ENCODE assay signal across 20 cellular contexts in the genomic region with DNA sequence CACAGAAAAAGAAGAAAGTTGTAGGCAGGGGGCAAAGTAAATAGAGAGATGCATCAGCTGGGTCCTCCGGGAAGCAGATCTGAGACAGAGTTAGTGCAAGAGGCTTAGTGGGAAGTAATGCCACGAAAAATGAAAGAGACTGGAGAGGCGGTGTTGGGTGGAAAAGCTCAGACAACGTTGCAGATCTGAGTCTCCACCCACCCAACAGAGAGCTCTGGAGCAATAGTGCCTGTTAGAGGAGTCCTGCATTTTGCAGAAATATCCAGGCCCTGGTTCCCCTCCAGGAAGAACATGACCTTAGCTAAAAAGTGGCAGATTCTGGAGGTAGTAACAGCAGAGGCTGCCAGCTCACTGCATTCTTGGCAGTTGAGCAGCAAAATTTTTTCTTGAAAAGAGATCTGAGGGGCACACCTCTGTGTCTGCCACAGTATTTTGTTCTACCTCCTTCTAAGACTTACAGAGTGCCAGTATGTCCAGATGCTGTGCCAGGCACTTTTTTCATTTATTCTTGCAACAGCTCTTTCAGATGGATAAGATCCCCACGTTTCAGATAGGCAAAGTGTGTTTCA. TPM values are rescaled to one million over a fixed set of nuclear protein-coding genes. Genes with fewer than 3 reads are reported as not detected.
A peak's percentile ranks its signal among the peaks of the same experiment; 100 is the strongest.
DNase-seq lines count a peak whose midpoint lies in the region; ATAC-seq and TF ChIP-seq lines count a peak whose summit lies in the region.
"Had no signal": no experiment of that assay in that cellular context is flagged by ENCODE, and none has a peak within 500 bp of the region (broad histone marks: within the 10 kb centered on the region; RNA-seq: fewer than 3 reads in every experiment).

No MANE protein-coding gene starts in this region.

- ATAC-seq in activated naive CD8-positive, alpha-beta T cell treated with anti-CD3 and anti-CD28 coated beads, Interleukin-2, amount 50 U/mL, for 24 hours, result no peak
- ATAC-seq in lower lobe of right lung (peak; percentile 8 to 28), aorta (ENCODE audit: low FRiP score) (peak; percentile 52)
- ATAC-seq: natural killer cell, Right ventricle myocardium inferior had no signal

- H3K27ac ChIP-seq in lower lobe of right lung, result no peak overlapping the region
- H3K27ac ChIP-seq in aorta (ENCODE audit: low read depth in 1 of 2, low read length in 2 of 2), result peak overlapping the region in 1 of 2 donors; percentile 71
- H3K27ac ChIP-seq: left ventricle myocardium inferior had no signal

- no peaks in the 10 kb centered on the region for H3K27me3 Mint-ChIP-seq in activated naive CD8-positive, alpha-beta T cell treated with anti-CD3 and anti-CD28 coated beads for 36 hours
- no peaks in the 10 kb centered on the region for H3K27me3 Mint-ChIP-seq in activated naive CD8-positive, alpha-beta T cell treated with anti-CD3 and anti-CD28 coated beads, Interleukin-2, amount 50 U/mL, for 24 hours
- H3K27me3 Mint-ChIP-seq in endothelial cell (ENCODE audit: unreplicated experiment), result no peaks in the 10 kb centered on the region
- H3K27me3 Mint-ChIP-seq: stimulated activated naive CD8-positive, alpha-beta T cell treated with anti-CD3 and anti-CD28 coated beads, Interleukin-15, Interleukin-2, amounts not matched to agents 100 ng/mL and 50 ng/mL, for 24 hours had no signal

- no peak for TF ChIP-seq CTCF in lower lobe of right lung (IDR thresholded peaks at IDR 0.05)
- TF ChIP-seq CTCF in endothelial cell (IDR thresholded peaks at IDR 0.05; ENCODE audit: unreplicated experiment), result no peak

- peaks cover 37% of the 10 kb centered on the region for H3K4me1 Mint-ChIP-seq in activated naive CD8-positive, alpha-beta T cell treated with anti-CD3 and anti-CD28 coated beads for 36 hours
- peaks cover 36% of the 10 kb centered on the region for H3K4me1 Mint-ChIP-seq in activated naive CD8-positive, alpha-beta T cell treated with anti-CD3 and anti-CD28 coated beads, Interleukin-2, amount 50 U/mL, for 24 hours
- H3K4me1 Mint-ChIP-seq in endothelial cell (ENCODE audit: unreplicated experiment), result peaks cover 3% of the 10 kb centered on the region

- 7 to 8% methylated on average over 5 of the region's 5 CpGs for WGBS in aorta, 2 donors

- DNase-seq in activated naive CD8-positive, alpha-beta T cell treated with anti-CD3 and anti-CD28 coated beads for 36 hours, result no peak
- no peak for DNase-seq in activated naive CD8-positive, alpha-beta T cell treated with anti-CD3 and anti-CD28 coated beads, Interleukin-2, amount 50 U/mL, for 24 hours
- DNase-seq in astrocyte of the hippocampus (ENCODE audit: low read depth, low spot score) (peak; percentile 55), lower lobe of right lung (no peak), aorta (no peak), amniotic stem cell (lab: John Stamatoyannopoulos, UW) (no peak), NOMO-1 treated with DMSO at 0.1 percent for 48 hours (lab: John Stamatoyannopoulos, UW; ENCODE audit: unreplicated experiment) (no peak), endothelial cell (ENCODE audit: low spot score) (no peak)
- DNase-seq: activated CD4-positive, alpha-beta T cell treated with anti-CD3 and anti-CD28 coated beads, Interleukin-2, amount 50 U/mL, for 48 hours; activated gamma-delta T cell treated with Interleukin-2 at 50 U/mL for 16 hours; central memory CD4-positive, alpha-beta T cell; H7; hippocampal formation; left ventricle myocardium inferior; natural killer cell; NCI-H2029; NCI-H748 treated with DMSO at 0.1 percent for 48 hours; T1000 had no signal

- H3K36me3 Mint-ChIP-seq in activated naive CD8-positive, alpha-beta T cell treated with anti-CD3 and anti-CD28 coated beads for 36 hours, result no peaks in the 10 kb centered on the region
- H3K36me3 Mint-ChIP-seq in activated naive CD8-positive, alpha-beta T cell treated with anti-CD3 and anti-CD28 coated beads, Interleukin-2, amount 50 U/mL, for 24 hours (ENCODE audit: low read depth), result no peaks in the 10 kb centered on the region
- no peaks in the 10 kb centered on the region for H3K36me3 Mint-ChIP-seq in endothelial cell (ENCODE audit: low read depth, unreplicated experiment)
- H3K36me3 Mint-ChIP-seq: natural killer cell had no signal

- H3K9me3 ChIP-seq in lower lobe of right lung, result no peaks in the 10 kb centered on the region
- H3K9me3 ChIP-seq in aorta (ENCODE audit: control insufficient read depth, low read length), result no peaks in the 10 kb centered on the region
- H3K9me3 ChIP-seq: left ventricle myocardium inferior had no signal

- H3K4me3 ChIP-seq in lower lobe of right lung (no peak overlapping the region), aorta (ENCODE audit: low read length in 2 of 2) (no peak overlapping the region)
- H3K4me3 ChIP-seq: left ventricle myocardium inferior had no signal

- H3K36me3 ChIP-seq in lower lobe of right lung (no peaks in the 10 kb centered on the region), aorta (ENCODE audit: control insufficient read depth in 1 of 2, insufficient read depth in 2 of 2, low read length in 1 of 2) (no peaks in the 10 kb centered on the region)
- H3K36me3 ChIP-seq: left ventricle myocardium inferior had no signal

- H3K27ac Mint-ChIP-seq in activated naive CD8-positive, alpha-beta T cell treated with anti-CD3 and anti-CD28 coated beads for 36 hours, result peak overlapping the region; percentile 12
- no peak overlapping the region for H3K27ac Mint-ChIP-seq in activated naive CD8-positive, alpha-beta T cell treated with anti-CD3 and anti-CD28 coated beads, Interleukin-2, amount 50 U/mL, for 24 hours
- no peak overlapping the region for H3K27ac Mint-ChIP-seq in endothelial cell (ENCODE audit: unreplicated experiment)
- H3K27ac Mint-ChIP-seq: natural killer cell; stimulated activated naive CD8-positive, alpha-beta T cell treated with anti-CD3 and anti-CD28 coated beads, Interleukin-15, Interleukin-2, amounts not matched to agents 100 ng/mL and 50 ng/mL, for 24 hours had no signal

- H3K4me1 ChIP-seq in lower lobe of right lung (peaks cover 22% of the 10 kb centered on the region), aorta (ENCODE audit: control insufficient read depth in 1 of 2, insufficient read depth in 2 of 2, low read length in 2 of 2) (peaks cover 0 to 2% of the 10 kb centered on the region in 2 donors)

- no peak overlapping the region for H3K4me3 Mint-ChIP-seq in activated naive CD8-positive, alpha-beta T cell treated with anti-CD3 and anti-CD28 coated beads for 36 hours
- H3K4me3 Mint-ChIP-seq in activated naive CD8-positive, alpha-beta T cell treated with anti-CD3 and anti-CD28 coated beads, Interleukin-2, amount 50 U/mL, for 24 hours, result no peak overlapping the region
- no peak overlapping the region for H3K4me3 Mint-ChIP-seq in endothelial cell (ENCODE audit: unreplicated experiment)
- H3K4me3 Mint-ChIP-seq: natural killer cell had no signal

- intact Hi-C loops in lower lobe of right lung (cut with DNase I), result no loop called here
- intact Hi-C loops in aorta (cut with DNase I), result loop anchor here (5.0 kb wide), 3 partner anchors 53 to 208 kb away; partner anchors contain the start of gene BIRC2 (in 1 of the 2)

- no peaks in the 10 kb centered on the region for H3K9me3 Mint-ChIP-seq in activated naive CD8-positive, alpha-beta T cell treated with anti-CD3 and anti-CD28 coated beads for 36 hours
- H3K9me3 Mint-ChIP-seq in activated naive CD8-positive, alpha-beta T cell treated with anti-CD3 and anti-CD28 coated beads, Interleukin-2, amount 50 U/mL, for 24 hours, result no peaks in the 10 kb centered on the region
- H3K9me3 Mint-ChIP-seq in endothelial cell (ENCODE audit: unreplicated experiment), result no peaks in the 10 kb centered on the region
- H3K9me3 Mint-ChIP-seq: natural killer cell; stimulated activated naive CD8-positive, alpha-beta T cell treated with anti-CD3 and anti-CD28 coated beads, Interleukin-15, Interleukin-2, amounts not matched to agents 100 ng/mL and 50 ng/mL, for 24 hours had no signal

- H3K27me3 ChIP-seq in lower lobe of right lung (ENCODE audit: low read depth) (no peaks in the 10 kb centered on the region), aorta (ENCODE audit: control insufficient read depth in 1 of 2, insufficient read depth in 2 of 2, low read length in 1 of 2) (no peaks in the 10 kb centered on the region)

RNA-seq across cellular contexts. Expression of gene BIRC3, which starts 27.7 kb away (rescaled TPM):
- total RNA-seq in activated naive CD8-positive, alpha-beta T cell treated with anti-CD3 and anti-CD28 coated beads for 36 hours, result 10 to 100 TPM; 76.6 to 79.9 TPM
- total RNA-seq in lower lobe of right lung, result 17.8 TPM
- 10 to 100 TPM; 13.7 to 19.3 TPM for total RNA-seq in aorta
- 10 to 100 TPM in 1 of 2 donors, 1 to 10 TPM in 1; 2.6 to 10.1 TPM for polyA plus RNA-seq in aorta
- total RNA-seq in endothelial cell (ENCODE audit: unreplicated experiment), result 0.08 TPM

RNA-seq across cellular contexts. Expression of gene BIRC2, which starts 57.4 kb away (rescaled TPM):
- total RNA-seq in activated naive CD8-positive, alpha-beta T cell treated with anti-CD3 and anti-CD28 coated beads for 36 hours, result 10 to 100 TPM; 29.6 to 30.7 TPM
- total RNA-seq in lower lobe of right lung (46.0 TPM), aorta (10 to 100 TPM; 41.1 to 51.2 TPM), endothelial cell (ENCODE audit: unreplicated experiment) (53.1 TPM)
- polyA plus RNA-seq in aorta, result 10 to 100 TPM; 18.4 to 22.5 TPM

Comparison
In these comparisons a context has a peak if more than half of its experiments do, and no peak if none do; other contexts are left out.
1. RNA of gene BIRC3, which starts 27.7 kb away (total RNA-seq): 76.6 to 79.9 TPM in activated naive CD8-positive, alpha-beta T cell treated with anti-CD3 and anti-CD28 coated beads for 36 hours, 13.7 to 19.3 TPM in aorta and 17.8 TPM in lower lobe of right lung (single experiment); 0.08 TPM in endothelial cell (single experiment); every median in the first group is over 10 times any median in the second.